ENCODE assay signal across 17 cellular contexts in genomic region chr17:82930924-82931695, GRCh38.
A peak's percentile ranks its signal among the peaks of the same experiment; 100 is the strongest.
DNase-seq lines count a peak whose midpoint lies in the region; ATAC-seq and TF ChIP-seq lines count a peak whose summit lies in the region.
"Had no signal": no experiment of that assay in that cellular context is flagged by ENCODE, and none has a peak within 500 bp of the region (broad histone marks: within the 10 kb centered on the region; RNA-seq: fewer than 3 reads in every experiment).

No MANE protein-coding gene starts in this region.

- peak overlapping the region; percentile 81; the same call in 1 of the 2 replicates for H3K27ac ChIP-seq in SK-N-MC
- H3K27ac ChIP-seq in left ventricle myocardium inferior (replicated peaks) = no peak overlapping the region
- peak overlapping the region in 3 of 4 donors; percentile 52 to 62 (median 56) for H3K27ac ChIP-seq in sigmoid colon
- H3K27ac ChIP-seq: BLaER1, WERI-Rb-1 had no signal

- H3K27me3 ChIP-seq in BE2C (no peaks in the 10 kb centered on the region), left ventricle myocardium inferior (ENCODE audit: low read depth) (no peaks in the 10 kb centered on the region), sigmoid colon (no peaks in the 10 kb centered on the region)
- H3K27me3 ChIP-seq: BLaER1 had no signal

- TF ChIP-seq CTCF in BE2C (IDR thresholded peaks at IDR 0.05; ENCODE audit: low read depth, low read length) (no peak), left ventricle myocardium inferior (IDR thresholded peaks at IDR 0.05; ENCODE audit: borderline replicate concordance) (no peak), sigmoid colon (IDR thresholded peaks at IDR 0.05) (no peak)

- 95% methylated on average over 39 of the region's 39 CpGs for WGBS in sigmoid colon, 2 donors

- H3K36me3 ChIP-seq in BE2C (peaks cover 40% of the 10 kb centered on the region), SK-N-MC (ENCODE audit: insufficient read depth, low read length) (peaks cover 69% of the 10 kb centered on the region), left ventricle myocardium inferior (peaks cover 96% of the 10 kb centered on the region), sigmoid colon (peaks cover 0 to 83% (median 37%) of the 10 kb centered on the region in 4 donors)

- H3K4me1 ChIP-seq in BE2C (no peaks in the 10 kb centered on the region), left ventricle myocardium inferior (peaks cover 6% of the 10 kb centered on the region), sigmoid colon (peaks cover 0 to 14% (median 8%) of the 10 kb centered on the region in 4 donors)

- DNase-seq in BE2C = peak; percentile 4
- no peak for DNase-seq in SK-N-MC (ENCODE audit: low read depth, low spot score)
- peak; percentile 5 for DNase-seq in left ventricle myocardium inferior
- DNase-seq in sigmoid colon = peak; percentile 59
- DNase-seq in OCI-M1 (lab: John Stamatoyannopoulos, UW) = no peak
- no peak for DNase-seq in T-helper 9 cell
- DNase-seq in stimulated activated naive CD8-positive, alpha-beta T cell treated with anti-CD3 and anti-CD28 coated beads, Interleukin-15, Interleukin-2, amounts not matched to agents 100 U/mL and 50 U/mL, for 24 hours = no peak
- DNase-seq: cerebellar nuclear complex; DMS 273 treated with DMSO at 0.1 percent for 48 hours; islet precursor cell; NCI-H187 treated with DMSO at 0.1 percent for 48 hours; NCI-H524; stimulated activated CD4-positive, alpha-beta T cell treated with anti-CD3 and anti-CD28 coated beads, Interleukin-2, amount 100 ng/mL, for 48 hours; SW 1271; WERI-Rb-1 had no signal

- no peak overlapping the region for H3K9ac ChIP-seq in SK-N-MC (ENCODE audit: insufficient read length)
- H3K9ac ChIP-seq: BLaER1 had no signal

- H3K4me3 ChIP-seq in BE2C (ENCODE audit: low read depth, low read length) (no peak overlapping the region), SK-N-MC (peak overlapping the region; percentile 34; the same call in 1 of the 2 replicates), left ventricle myocardium inferior (no peak overlapping the region), sigmoid colon (no peak overlapping the region)
- H3K4me3 ChIP-seq: BLaER1 had no signal

- H3K9me3 ChIP-seq in BE2C = no peaks in the 10 kb centered on the region
- no peaks in the 10 kb centered on the region for H3K9me3 ChIP-seq in SK-N-MC (ENCODE audit: low read depth, low read length)
- no peaks in the 10 kb centered on the region for H3K9me3 ChIP-seq in left ventricle myocardium inferior (replicated peaks)
- no peaks in the 10 kb centered on the region for H3K9me3 ChIP-seq in sigmoid colon
- H3K9me3 ChIP-seq: BLaER1 had no signal

- TF ChIP-seq POLR2A in sigmoid colon (IDR thresholded peaks at IDR 0.05) = no peak

- intact Hi-C loops in left ventricle myocardium inferior (cut with micrococcal nuclease) = no loop called here
- intact Hi-C loops in sigmoid colon (cut with DNase I) = no loop called here

- ATAC-seq in stimulated activated naive CD8-positive, alpha-beta T cell treated with anti-CD3 and anti-CD28 coated beads, Interleukin-15, Interleukin-2, amounts not matched to agents 100 U/mL and 50 U/mL, for 24 hours = no peak
- ATAC-seq in HG02884 (IDR thresholded peaks at IDR 0.05; ENCODE audit: unreplicated experiment) = no peak

- TF ChIP-seq EP300 in sigmoid colon (IDR thresholded peaks at IDR 0.05) = no peak

Comparison
In these comparisons a context has a peak if more than half of its experiments do, and no peak if none do; other contexts are left out.
1. DNase-seq: peak in BE2C (single experiment), left ventricle myocardium inferior (single experiment) and sigmoid colon (single experiment); none in SK-N-MC (single experiment), OCI-M1 (single experiment), T-helper 9 cell (single experiment) and stimulated activated naive CD8-positive, alpha-beta T cell treated with anti-CD3 and anti-CD28 coated beads, Interleukin-15, Interleukin-2, amounts not matched to agents 100 U/mL and 50 U/mL, for 24 hours (single experiment).